9 cellular contexts compared by ENCODE assay signal in genomic region chr6:119313937-119314893, GRCh38. TPM values are rescaled to one million over a fixed set of nuclear protein-coding genes. Genes with fewer than 3 reads are reported as not detected.
A peak's percentile ranks its signal among the peaks of the same experiment; 100 is the strongest.
DNase-seq lines count a peak whose midpoint lies in the region; ATAC-seq and TF ChIP-seq lines count a peak whose summit lies in the region.
"Had no signal": no experiment of that assay in that cellular context is flagged by ENCODE, and none has a peak within 500 bp of the region (broad histone marks: within the 10 kb centered on the region; RNA-seq: fewer than 3 reads in every experiment).

No MANE protein-coding gene starts in this region.

- H3K9me3 ChIP-seq in KOPT-K1 (ENCODE audit: insufficient read depth, low read length, poor library complexity, severe bottlenecking) (no peaks in the 10 kb centered on the region), esophagus squamous epithelium (no peaks in the 10 kb centered on the region), BE2C (no peaks in the 10 kb centered on the region)

- no peak for DNase-seq in esophagus squamous epithelium (lab: John Stamatoyannopoulos, UW)
- no peak for DNase-seq in BE2C
- DNase-seq in SW 1271 (lab: John Stamatoyannopoulos, UW): no peak
- DNase-seq in head of caudate nucleus: no peak
- no peak for DNase-seq in foreskin melanocyte
- DNase-seq: IMR-90 had no signal

- H3K4me1 ChIP-seq in esophagus squamous epithelium: peaks cover 7 to 55% (median 13%) of the 10 kb centered on the region in 3 donors
- peaks cover 21% of the 10 kb centered on the region for H3K4me1 ChIP-seq in BE2C

- intact Hi-C loops in esophagus squamous epithelium (cut with DNase I) (no loop called here), head of caudate nucleus (cut with DNase I) (no loop called here)

- TF ChIP-seq CTCF in esophagus squamous epithelium (IDR thresholded peaks at IDR 0.05): no peak
- TF ChIP-seq CTCF in BE2C (IDR thresholded peaks at IDR 0.05; ENCODE audit: low read depth, low read length): no peak

- H3K36me3 ChIP-seq in KOPT-K1 (ENCODE audit: insufficient read depth, low read length) (0 out of 2 replicates have a peak, but pooled peaks cover 3% of the 10 kb centered on the region), esophagus squamous epithelium (no peaks in the 10 kb centered on the region), BE2C (peaks cover 17% of the 10 kb centered on the region)

- TF ChIP-seq POLR2A in esophagus squamous epithelium (IDR thresholded peaks at IDR 0.05): no peak

- peak; percentile 55 for ATAC-seq in GM18519 (IDR thresholded peaks at IDR 0.05; ENCODE audit: low FRiP score, unreplicated experiment)
- ATAC-seq in GM21717 (IDR thresholded peaks at IDR 0.05; ENCODE audit: unreplicated experiment): peak; percentile 68

- H3K27ac ChIP-seq in KOPT-K1 (ENCODE audit: low read depth, low read length, poor library complexity, severe bottlenecking): peak overlapping the region; percentile 97
- H3K27ac ChIP-seq in esophagus squamous epithelium: peak overlapping the region in 3 of 4 donors; percentile 9 to 52 (median 51)

- H3K27me3 ChIP-seq in esophagus squamous epithelium (no peaks in the 10 kb centered on the region), BE2C (no peaks in the 10 kb centered on the region)

- no peak overlapping the region for H3K4me3 ChIP-seq in esophagus squamous epithelium
- no peak overlapping the region for H3K4me3 ChIP-seq in BE2C (ENCODE audit: low read depth, low read length)

- 70 to 81% methylated on average over 10 of the region's 10 CpGs for WGBS in esophagus squamous epithelium, 2 donors

RNA-seq across cellular contexts. Expression of gene MAN1A1, which starts 35.3 kb away (rescaled TPM):
- 10 to 100 TPM in 2 of 4 donors, 1 to 10 TPM in 2; 6.3 to 92.3 (median 22.4) TPM for total RNA-seq in esophagus squamous epithelium
- 45.3 TPM for polyA plus RNA-seq in BE2C (2012; ENCODE audit: insufficient read depth, insufficient read length, low read depth)
